ENCODE assay signal across 1 cellular context in the genomic region with DNA sequence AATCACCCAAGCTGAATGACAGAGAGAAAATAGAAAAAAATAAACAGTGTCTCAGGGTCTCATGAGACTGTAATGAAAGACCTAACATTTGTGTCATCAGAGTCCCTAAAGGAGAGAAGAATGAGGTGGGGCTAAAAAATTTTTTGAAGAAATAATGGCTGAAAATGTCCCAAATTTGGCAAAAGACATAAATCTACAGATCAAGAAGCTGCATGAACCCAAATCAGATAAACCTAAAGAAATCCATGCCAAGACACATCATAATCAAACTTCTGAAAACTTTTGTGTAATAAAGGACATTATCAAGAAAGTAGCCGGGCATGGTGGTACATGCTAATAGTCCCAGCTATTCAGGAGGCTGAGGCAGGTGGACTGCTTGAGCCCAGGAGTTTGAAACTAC.
A peak's percentile ranks its signal among the peaks of the same experiment; 100 is the strongest.
TF ChIP-seq lines count a peak whose summit lies in the region.

No MANE protein-coding gene starts in this region.

TF ChIP-seq in HEK293, 187 proteins besides CTCF, POLR2A, EP300 and RAD21 (continued from another document):
- TF ChIP-seq, protein P1, sequence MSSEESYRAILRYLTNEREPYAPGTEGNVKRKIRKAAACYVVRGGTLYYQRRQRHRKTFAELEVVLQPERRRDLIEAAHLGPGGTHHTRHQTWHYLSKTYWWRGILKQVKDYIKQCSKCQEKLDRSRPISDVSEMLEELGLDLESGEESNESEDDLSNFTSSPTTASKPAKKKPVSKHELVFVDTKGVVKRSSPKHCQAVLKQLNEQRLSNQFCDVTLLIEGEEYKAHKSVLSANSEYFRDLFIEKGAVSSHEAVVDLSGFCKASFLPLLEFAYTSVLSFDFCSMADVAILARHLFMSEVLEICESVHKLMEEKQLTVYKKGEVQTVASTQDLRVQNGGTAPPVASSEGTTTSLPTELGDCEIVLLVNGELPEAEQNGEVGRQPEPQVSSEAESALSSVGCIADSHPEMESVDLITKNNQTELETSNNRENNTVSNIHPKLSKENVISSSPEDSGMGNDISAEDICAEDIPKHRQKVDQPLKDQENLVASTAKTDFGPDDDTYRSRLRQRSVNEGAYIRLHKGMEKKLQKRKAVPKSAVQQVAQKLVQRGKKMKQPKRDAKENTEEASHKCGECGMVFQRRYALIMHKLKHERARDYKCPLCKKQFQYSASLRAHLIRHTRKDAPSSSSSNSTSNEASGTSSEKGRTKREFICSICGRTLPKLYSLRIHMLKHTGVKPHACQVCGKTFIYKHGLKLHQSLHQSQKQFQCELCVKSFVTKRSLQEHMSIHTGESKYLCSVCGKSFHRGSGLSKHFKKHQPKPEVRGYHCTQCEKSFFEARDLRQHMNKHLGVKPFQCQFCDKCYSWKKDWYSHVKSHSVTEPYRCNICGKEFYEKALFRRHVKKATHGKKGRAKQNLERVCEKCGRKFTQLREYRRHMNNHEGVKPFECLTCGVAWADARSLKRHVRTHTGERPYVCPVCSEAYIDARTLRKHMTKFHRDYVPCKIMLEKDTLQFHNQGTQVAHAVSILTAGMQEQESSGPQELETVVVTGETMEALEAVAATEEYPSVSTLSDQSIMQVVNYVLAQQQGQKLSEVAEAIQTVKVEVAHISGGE (tag by site-specific recombination; conservative IDR thresholded peaks at IDR 0.05; ENCODE audit: low read depth): no peak
- TF ChIP-seq ZNF664 (tag by site-specific recombination; IDR thresholded peaks at IDR 0.05) (no peak), ZNF19 (tag by site-specific recombination; IDR thresholded peaks at IDR 0.05; ENCODE audit: low read depth) (no peak), ZNF558 (tag by site-specific recombination; IDR thresholded peaks at IDR 0.05) (peak; percentile 94), ZNF707 (tag by site-specific recombination; IDR thresholded peaks at IDR 0.05) (no peak), BCL11A (tag by site-specific recombination; IDR thresholded peaks at IDR 0.05; ENCODE audit: low read depth) (no peak), ZBTB21 (tag by site-specific recombination; IDR thresholded peaks at IDR 0.05) (no peak), ZNF560 (tag by site-specific recombination; IDR thresholded peaks at IDR 0.05; ENCODE audit: borderline replicate concordance) (no peak), ZNF433 (tag by site-specific recombination; IDR thresholded peaks at IDR 0.05; ENCODE audit: low read depth) (no peak), OVOL3 (tag by site-specific recombination; IDR thresholded peaks at IDR 0.05) (no peak), ZNF501 (tag by site-specific recombination; IDR thresholded peaks at IDR 0.05) (no peak)
- TF ChIP-seq, protein P2, sequence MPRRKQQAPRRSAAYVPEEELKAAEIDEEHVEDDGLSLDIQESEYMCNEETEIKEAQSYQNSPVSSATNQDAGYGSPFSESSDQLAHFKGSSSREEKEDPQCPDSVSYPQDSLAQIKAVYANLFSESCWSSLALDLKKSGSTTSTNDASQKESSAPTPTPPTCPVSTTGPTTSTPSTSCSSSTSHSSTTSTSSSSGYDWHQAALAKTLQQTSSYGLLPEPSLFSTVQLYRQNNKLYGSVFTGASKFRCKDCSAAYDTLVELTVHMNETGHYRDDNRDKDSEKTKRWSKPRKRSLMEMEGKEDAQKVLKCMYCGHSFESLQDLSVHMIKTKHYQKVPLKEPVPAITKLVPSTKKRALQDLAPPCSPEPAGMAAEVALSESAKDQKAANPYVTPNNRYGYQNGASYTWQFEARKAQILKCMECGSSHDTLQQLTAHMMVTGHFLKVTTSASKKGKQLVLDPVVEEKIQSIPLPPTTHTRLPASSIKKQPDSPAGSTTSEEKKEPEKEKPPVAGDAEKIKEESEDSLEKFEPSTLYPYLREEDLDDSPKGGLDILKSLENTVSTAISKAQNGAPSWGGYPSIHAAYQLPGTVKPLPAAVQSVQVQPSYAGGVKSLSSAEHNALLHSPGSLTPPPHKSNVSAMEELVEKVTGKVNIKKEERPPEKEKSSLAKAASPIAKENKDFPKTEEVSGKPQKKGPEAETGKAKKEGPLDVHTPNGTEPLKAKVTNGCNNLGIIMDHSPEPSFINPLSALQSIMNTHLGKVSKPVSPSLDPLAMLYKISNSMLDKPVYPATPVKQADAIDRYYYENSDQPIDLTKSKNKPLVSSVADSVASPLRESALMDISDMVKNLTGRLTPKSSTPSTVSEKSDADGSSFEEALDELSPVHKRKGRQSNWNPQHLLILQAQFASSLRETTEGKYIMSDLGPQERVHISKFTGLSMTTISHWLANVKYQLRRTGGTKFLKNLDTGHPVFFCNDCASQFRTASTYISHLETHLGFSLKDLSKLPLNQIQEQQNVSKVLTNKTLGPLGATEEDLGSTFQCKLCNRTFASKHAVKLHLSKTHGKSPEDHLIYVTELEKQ (tag by site-specific recombination; IDR thresholded peaks at IDR 0.05; ENCODE audit: borderline replicate concordance): no peak
- TF ChIP-seq, protein P3, sequence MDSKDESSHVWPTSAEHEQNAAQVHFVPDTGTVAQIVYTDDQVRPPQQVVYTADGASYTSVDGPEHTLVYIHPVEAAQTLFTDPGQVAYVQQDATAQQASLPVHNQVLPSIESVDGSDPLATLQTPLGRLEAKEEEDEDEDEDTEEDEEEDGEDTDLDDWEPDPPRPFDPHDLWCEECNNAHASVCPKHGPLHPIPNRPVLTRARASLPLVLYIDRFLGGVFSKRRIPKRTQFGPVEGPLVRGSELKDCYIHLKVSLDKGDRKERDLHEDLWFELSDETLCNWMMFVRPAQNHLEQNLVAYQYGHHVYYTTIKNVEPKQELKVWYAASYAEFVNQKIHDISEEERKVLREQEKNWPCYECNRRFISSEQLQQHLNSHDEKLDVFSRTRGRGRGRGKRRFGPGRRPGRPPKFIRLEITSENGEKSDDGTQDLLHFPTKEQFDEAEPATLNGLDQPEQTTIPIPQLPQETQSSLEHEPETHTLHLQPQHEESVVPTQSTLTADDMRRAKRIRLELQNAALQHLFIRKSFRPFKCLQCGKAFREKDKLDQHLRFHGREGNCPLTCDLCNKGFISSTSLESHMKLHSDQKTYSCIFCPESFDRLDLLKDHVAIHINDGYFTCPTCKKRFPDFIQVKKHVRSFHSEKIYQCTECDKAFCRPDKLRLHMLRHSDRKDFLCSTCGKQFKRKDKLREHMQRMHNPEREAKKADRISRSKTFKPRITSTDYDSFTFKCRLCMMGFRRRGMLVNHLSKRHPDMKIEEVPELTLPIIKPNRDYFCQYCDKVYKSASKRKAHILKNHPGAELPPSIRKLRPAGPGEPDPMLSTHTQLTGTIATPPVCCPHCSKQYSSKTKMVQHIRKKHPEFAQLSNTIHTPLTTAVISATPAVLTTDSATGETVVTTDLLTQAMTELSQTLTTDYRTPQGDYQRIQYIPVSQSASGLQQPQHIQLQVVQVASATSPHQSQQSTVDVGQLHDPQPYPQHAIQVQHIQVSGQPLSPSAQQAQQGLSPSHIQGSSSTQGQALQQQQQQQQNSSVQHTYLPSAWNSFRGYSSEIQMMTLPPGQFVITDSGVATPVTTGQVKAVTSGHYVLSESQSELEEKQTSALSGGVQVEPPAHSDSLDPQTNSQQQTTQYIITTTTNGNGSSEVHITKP (tag by site-specific recombination; IDR thresholded peaks at IDR 0.05): peak; percentile 56
